11 cellular contexts compared by ENCODE assay signal in the genomic region with DNA sequence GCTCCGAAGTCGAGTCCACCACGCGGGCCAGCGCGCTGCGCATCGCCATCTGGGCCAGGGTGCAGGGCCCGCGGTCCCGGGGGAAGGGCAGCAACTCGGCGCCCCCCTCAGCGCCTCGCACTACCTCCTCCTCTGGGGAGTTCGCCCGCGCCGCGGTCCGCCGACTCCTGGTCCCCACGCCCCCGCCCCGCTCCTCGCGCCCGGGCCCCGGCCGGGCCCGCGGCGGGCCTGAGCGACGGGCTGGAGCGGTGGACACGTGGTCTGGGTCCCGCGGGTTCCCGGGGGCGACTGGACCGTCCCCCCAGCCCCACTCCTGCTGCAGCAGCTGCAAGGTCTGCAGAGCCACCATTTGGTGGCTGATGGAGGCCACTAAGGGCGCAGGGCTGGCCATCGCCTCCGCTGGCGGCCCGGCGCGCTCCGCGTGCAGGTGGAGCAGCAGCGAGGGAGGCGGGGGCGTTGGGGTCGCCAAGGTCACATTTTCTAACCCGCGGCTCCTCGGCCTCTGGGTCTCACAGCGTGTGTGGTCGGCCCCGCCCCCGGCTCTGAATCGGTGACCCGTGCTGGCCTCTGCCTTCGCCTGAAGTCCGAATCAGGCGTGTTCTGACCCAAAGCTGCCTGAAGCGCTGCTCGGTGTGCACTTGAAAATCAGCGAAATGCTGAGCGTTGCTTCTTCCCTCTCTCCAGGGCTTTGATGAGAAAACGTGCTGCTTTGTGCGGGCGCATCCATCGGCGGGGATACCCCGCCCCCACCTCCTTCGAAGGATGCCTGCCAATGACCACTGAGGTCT. TPM values are rescaled to one million over a fixed set of nuclear protein-coding genes. Genes with fewer than 3 reads are reported as not detected.
DNase-seq lines count a peak whose midpoint lies in the region; ATAC-seq, FAIRE-seq and TF ChIP-seq lines count a peak whose summit lies in the region.
"Had no signal": no experiment of that assay in that cellular context is flagged by ENCODE, and none has a peak within 500 bp of the region (broad histone marks: within the 10 kb centered on the region; RNA-seq: fewer than 3 reads in every experiment).

A gene (minus strand): TSS at position 437 of the 788 bp plus-strand sequence. CDS start 46 bp downstream, at position 391.

- H3K36me3 Mint-ChIP-seq in WTC11, result 0 out of 2 replicates have a peak, but pooled peaks cover 7% of the 10 kb centered on the region
- H3K36me3 Mint-ChIP-seq in naive thymus-derived CD4-positive, alpha-beta T cell, result peaks cover 0 to 6% (median 0%) of the 10 kb centered on the region in 5 donors

- 6% methylated on average over 78 of the region's 78 CpGs; no CpG with 5 or more reads in 1 of the 2 donors for WGBS in testis, 2 donors

- CTCF ChIA-PET in WTC11 (lab: Charles Lee), result interaction anchor here (0.9 to 1.4 kb wide), 2 partner anchors 68 to 201 kb away, joined by 3 to 15 read pairs; no protein-coding TSS in a partner anchor
- CTCF ChIA-PET in naive thymus-derived CD4-positive, alpha-beta T cell (lab: Charles Lee), result no interaction called here

- ATAC-seq in WTC11 (peak; percentile 76), HG02763 (IDR thresholded peaks at IDR 0.05; ENCODE audit: unreplicated experiment) (no peak), GM18502 (IDR thresholded peaks at IDR 0.05; ENCODE audit: poor library complexity, unreplicated experiment) (no peak)
- no peak for ATAC-seq in naive thymus-derived CD4-positive, alpha-beta T cell

- TF ChIP-seq CTCF in WTC11 (IDR thresholded peaks at IDR 0.05) (no peak), testis (IDR thresholded peaks at IDR 0.05) (no peak)

- intact Hi-C loops in naive thymus-derived CD4-positive, alpha-beta T cell (cut with micrococcal nuclease), result no loop called here
- intact Hi-C loops in testis (cut with DNase I; ENCODE audit: low total_unique reads), result no loop called here

- POLR2A ChIA-PET in WTC11 (lab: Charles Lee), result no interaction called here
- POLR2A ChIA-PET in naive thymus-derived CD4-positive, alpha-beta T cell (lab: Charles Lee), result no interaction called here

- H3K9me3 ChIP-seq in naive thymus-derived CD4-positive, alpha-beta T cell (ENCODE audit: control insufficient read depth in 2 of 3, low read length in 3 of 3), result no peaks in the 10 kb centered on the region
- no peaks in the 10 kb centered on the region for H3K9me3 ChIP-seq in testis

- no peak for FAIRE-seq in frontal cortex (lab: Jason Lieb, UNC)
- FAIRE-seq: small intestine, urothelium cell line had no signal

- no peaks in the 10 kb centered on the region for H3K27me3 ChIP-seq in naive thymus-derived CD4-positive, alpha-beta T cell (ENCODE audit: control insufficient read depth in 2 of 2, insufficient read depth in 2 of 2, low read length in 2 of 2)
- no peaks in the 10 kb centered on the region for H3K27me3 ChIP-seq in testis

- H3K4me1 ChIP-seq in naive thymus-derived CD4-positive, alpha-beta T cell (ENCODE audit: control insufficient read depth in 2 of 2, insufficient read depth in 2 of 2, low read length in 2 of 2), result peaks cover 0 to 5% of the 10 kb centered on the region in 2 donors
- peaks cover 8% of the 10 kb centered on the region for H3K4me1 ChIP-seq in testis

- peaks cover 26% of the 10 kb centered on the region for H3K4me1 Mint-ChIP-seq in WTC11
- H3K4me1 Mint-ChIP-seq in naive thymus-derived CD4-positive, alpha-beta T cell, result peaks cover 5 to 21% (median 15%) of the 10 kb centered on the region in 7 donors

- no peak within 1 kb of the TSS for H3K27ac ChIP-seq in naive thymus-derived CD4-positive, alpha-beta T cell (ENCODE audit: low read depth, low read length)
- no peak within 1 kb of the TSS for H3K27ac ChIP-seq in testis
- H3K27ac ChIP-seq: epithelial cell of prostate had no signal

- no peaks in the 10 kb centered on the region; the same call in 1 of the 2 replicates for H3K9me3 Mint-ChIP-seq in WTC11
- peaks cover 0 to 2% (median 0%) of the 10 kb centered on the region in 11 donors for H3K9me3 Mint-ChIP-seq in naive thymus-derived CD4-positive, alpha-beta T cell

- H3K4me3 ChIP-seq in naive thymus-derived CD4-positive, alpha-beta T cell (ENCODE audit: low read length), result no peak within 1 kb of the TSS
- H3K4me3 ChIP-seq in testis, result peak within 1 kb of the TSS; percentile 24 to 37

- H3K36me3 ChIP-seq in naive thymus-derived CD4-positive, alpha-beta T cell (ENCODE audit: control insufficient read depth in 2 of 3, insufficient read depth in 3 of 3, low read length in 3 of 3), result no peaks in the 10 kb centered on the region
- no peaks in the 10 kb centered on the region for H3K36me3 ChIP-seq in testis (ENCODE audit: low read depth, missing control alignments)

- no peak for TF ChIP-seq POLR2A in testis (IDR thresholded peaks at IDR 0.05)

- peak within 1 kb of the TSS; percentile 78 for H3K4me3 Mint-ChIP-seq in WTC11
- H3K4me3 Mint-ChIP-seq in naive thymus-derived CD4-positive, alpha-beta T cell, result peak within 1 kb of the TSS in 8 of 10 donors; percentile 4 to 77 (median 46)

- peaks cover 24% of the 10 kb centered on the region for H3K27me3 Mint-ChIP-seq in WTC11 (ENCODE audit: low read depth)
- H3K27me3 Mint-ChIP-seq in naive thymus-derived CD4-positive, alpha-beta T cell, result peaks cover 15 to 29% (median 18%) of the 10 kb centered on the region in 5 donors

- no peak within 1 kb of the TSS for H3K27ac Mint-ChIP-seq in WTC11
- H3K27ac Mint-ChIP-seq in naive thymus-derived CD4-positive, alpha-beta T cell, result no peak within 1 kb of the TSS

- DNase-seq in WTC11 (ENCODE audit: low spot score) (peak; percentile 79), frontal cortex (ENCODE audit: low spot score in 2 of 2) (peak in 1 of 2 donors; percentile 27), testis (peak; percentile 40), NCI-H526 (lab: John Stamatoyannopoulos, UW) (no peak)
- DNase-seq in naive thymus-derived CD4-positive, alpha-beta T cell, result no peak
- DNase-seq: NCI-H187 treated with DMSO at 0.1 percent for 48 hours, small intestine had no signal

TF ChIP-seq in WTC11, 78 proteins besides CTCF, POLR2A, EP300 and RAD21 (continues in another document):
- TF ChIP-seq FOXJ3 (CRISPR knock-in tag; IDR thresholded peaks at IDR 0.05; ENCODE audit: borderline replicate concordance) (no peak), ELF4 (CRISPR knock-in tag; IDR thresholded peaks at IDR 0.05; ENCODE audit: low read depth) (no peak), ZBTB21 (CRISPR knock-in tag; IDR thresholded peaks at IDR 0.05; ENCODE audit: borderline replicate concordance) (peak; percentile 11; the same call in 1 of the 2 replicates), NR1H2 (CRISPR knock-in tag; IDR thresholded peaks at IDR 0.05) (no peak)
- TF ChIP-seq, protein P1, sequence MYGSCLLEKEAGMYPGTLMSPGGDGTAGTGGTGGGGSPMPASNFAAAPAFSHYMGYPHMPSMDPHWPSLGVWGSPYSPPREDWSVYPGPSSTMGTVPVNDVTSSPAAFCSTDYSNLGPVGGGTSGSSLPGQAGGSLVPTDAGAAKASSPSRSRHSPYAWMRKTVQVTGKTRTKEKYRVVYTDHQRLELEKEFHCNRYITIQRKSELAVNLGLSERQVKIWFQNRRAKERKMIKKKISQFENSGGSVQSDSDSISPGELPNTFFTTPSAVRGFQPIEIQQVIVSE (CRISPR knock-in tag; IDR thresholded peaks at IDR 0.05; ENCODE audit: borderline replicate concordance), result no peak
- TF ChIP-seq, protein P2, sequence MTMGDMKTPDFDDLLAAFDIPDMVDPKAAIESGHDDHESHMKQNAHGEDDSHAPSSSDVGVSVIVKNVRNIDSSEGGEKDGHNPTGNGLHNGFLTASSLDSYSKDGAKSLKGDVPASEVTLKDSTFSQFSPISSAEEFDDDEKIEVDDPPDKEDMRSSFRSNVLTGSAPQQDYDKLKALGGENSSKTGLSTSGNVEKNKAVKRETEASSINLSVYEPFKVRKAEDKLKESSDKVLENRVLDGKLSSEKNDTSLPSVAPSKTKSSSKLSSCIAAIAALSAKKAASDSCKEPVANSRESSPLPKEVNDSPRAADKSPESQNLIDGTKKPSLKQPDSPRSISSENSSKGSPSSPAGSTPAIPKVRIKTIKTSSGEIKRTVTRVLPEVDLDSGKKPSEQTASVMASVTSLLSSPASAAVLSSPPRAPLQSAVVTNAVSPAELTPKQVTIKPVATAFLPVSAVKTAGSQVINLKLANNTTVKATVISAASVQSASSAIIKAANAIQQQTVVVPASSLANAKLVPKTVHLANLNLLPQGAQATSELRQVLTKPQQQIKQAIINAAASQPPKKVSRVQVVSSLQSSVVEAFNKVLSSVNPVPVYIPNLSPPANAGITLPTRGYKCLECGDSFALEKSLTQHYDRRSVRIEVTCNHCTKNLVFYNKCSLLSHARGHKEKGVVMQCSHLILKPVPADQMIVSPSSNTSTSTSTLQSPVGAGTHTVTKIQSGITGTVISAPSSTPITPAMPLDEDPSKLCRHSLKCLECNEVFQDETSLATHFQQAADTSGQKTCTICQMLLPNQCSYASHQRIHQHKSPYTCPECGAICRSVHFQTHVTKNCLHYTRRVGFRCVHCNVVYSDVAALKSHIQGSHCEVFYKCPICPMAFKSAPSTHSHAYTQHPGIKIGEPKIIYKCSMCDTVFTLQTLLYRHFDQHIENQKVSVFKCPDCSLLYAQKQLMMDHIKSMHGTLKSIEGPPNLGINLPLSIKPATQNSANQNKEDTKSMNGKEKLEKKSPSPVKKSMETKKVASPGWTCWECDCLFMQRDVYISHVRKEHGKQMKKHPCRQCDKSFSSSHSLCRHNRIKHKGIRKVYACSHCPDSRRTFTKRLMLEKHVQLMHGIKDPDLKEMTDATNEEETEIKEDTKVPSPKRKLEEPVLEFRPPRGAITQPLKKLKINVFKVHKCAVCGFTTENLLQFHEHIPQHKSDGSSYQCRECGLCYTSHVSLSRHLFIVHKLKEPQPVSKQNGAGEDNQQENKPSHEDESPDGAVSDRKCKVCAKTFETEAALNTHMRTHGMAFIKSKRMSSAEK (CRISPR knock-in tag; IDR thresholded peaks at IDR 0.05; ENCODE audit: borderline replicate concordance), result no peak
- TF ChIP-seq, protein P3, sequence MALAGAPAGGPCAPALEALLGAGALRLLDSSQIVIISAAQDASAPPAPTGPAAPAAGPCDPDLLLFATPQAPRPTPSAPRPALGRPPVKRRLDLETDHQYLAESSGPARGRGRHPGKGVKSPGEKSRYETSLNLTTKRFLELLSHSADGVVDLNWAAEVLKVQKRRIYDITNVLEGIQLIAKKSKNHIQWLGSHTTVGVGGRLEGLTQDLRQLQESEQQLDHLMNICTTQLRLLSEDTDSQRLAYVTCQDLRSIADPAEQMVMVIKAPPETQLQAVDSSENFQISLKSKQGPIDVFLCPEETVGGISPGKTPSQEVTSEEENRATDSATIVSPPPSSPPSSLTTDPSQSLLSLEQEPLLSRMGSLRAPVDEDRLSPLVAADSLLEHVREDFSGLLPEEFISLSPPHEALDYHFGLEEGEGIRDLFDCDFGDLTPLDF (CRISPR knock-in tag; IDR thresholded peaks at IDR 0.05), result 0 out of 2 replicates have a peak, but pooled peaks have one; percentile 55

RNA-seq across cellular contexts. Expression of the gene that starts here (rescaled TPM):
- total RNA-seq in WTC11 (2021) (3.0 to 3.6 TPM (median 3.1 TPM) in 3 replicates), frontal cortex (17.9 TPM), testis (under 1 TPM; 0.71 to 0.81 TPM)
- 1 to 10 TPM in 1 of 5 experiments, under 1 TPM in 1, not detected in 3; 0.13 to 1.2 TPM for total RNA-seq in naive thymus-derived CD4-positive, alpha-beta T cell
- not detected for polyA plus RNA-seq in naive thymus-derived CD4-positive, alpha-beta T cell
- polyA plus RNA-seq in testis (ENCODE audit: insufficient read depth, low read depth, low replicate concordance), result 0.47 TPM

Comparison
In these comparisons a context has a peak if more than half of its experiments do, and no peak if none do; other contexts are left out.
1. Peak in DNase-seq and H3K4me3 ChIP-seq in testis; RNA of the gene not detected or under 1 TPM.